ENCODE assay signal across 29 cellular contexts in the genomic region with DNA sequence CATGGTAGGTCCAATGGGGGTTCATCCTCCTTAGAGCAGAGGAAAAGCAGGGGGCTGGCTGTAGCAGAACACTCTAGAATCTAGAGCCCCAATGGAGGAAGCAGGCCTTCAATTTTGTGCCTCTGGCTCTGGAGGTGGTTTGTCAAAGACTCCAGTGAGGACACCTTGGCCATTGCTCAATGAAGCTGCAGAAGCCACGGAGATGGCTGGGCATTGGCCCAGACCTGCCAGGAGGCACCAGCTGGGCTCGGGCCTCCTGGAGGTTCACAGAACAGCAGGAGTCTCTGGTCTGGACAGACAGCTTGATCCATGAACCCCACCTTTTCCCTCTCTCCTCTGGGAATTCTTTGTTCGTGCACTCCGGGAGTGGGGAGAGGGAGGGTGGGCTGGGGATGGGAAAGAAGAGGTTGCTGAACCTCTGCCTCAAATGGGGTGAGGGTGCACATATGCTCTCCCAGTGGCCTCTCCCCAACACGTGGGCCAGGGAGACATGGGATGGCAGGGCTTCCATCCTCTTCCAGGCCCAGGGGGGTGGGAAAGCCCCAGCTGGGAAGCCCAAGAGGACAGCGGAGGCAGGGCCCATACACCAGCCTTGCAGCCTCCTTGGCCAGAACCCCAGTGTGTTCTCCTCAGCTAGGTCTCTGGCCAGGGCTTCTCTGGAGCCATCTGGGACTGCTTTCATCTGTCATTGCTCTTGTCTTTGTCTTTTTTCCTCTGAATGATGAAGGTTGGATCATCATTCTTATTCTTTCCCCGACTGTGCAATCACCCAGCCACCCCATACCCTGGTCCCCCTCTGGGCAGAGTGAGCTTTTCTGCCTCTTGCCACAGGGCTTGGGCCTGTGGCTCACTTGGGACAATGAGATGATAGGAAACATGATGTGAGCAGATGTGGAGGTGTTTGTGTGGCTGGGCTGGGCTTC.
"Had no signal": no experiment of that assay in that cellular context is flagged by ENCODE, and none has a peak within 500 bp of the region (broad histone marks: within the 10 kb centered on the region; RNA-seq: fewer than 3 reads in every experiment).

No MANE protein-coding gene starts in this region.

- H3K4me3 Mint-ChIP-seq: activated CD4-positive, alpha-beta memory T cell treated with anti-CD3 and anti-CD28 coated beads for 36 hours; activated CD4-positive, alpha-beta T cell treated with anti-CD3 and anti-CD28 coated beads for 36 hours; activated CD4-positive, alpha-beta T cell treated with anti-CD3 and anti-CD28 coated beads, Interleukin-2, amount 10 ng/mL, durations not matched to agents 24 days and 14 days; activated CD8-positive, alpha-beta memory T cell treated with anti-CD3 and anti-CD28 coated beads, Interleukin-2, amount 10 ng/mL, durations not matched to agents 7 days and 5 days; activated CD8-positive, alpha-beta T cell treated with anti-CD3 and anti-CD28 coated beads, Interleukin-2, amount 10 ng/mL, durations not matched to agents 7 days and 5 days; activated naive CD4-positive, alpha-beta T cell treated with anti-CD3 and anti-CD28 coated beads for 36 hours; activated naive CD4-positive, alpha-beta T cell treated with anti-CD3 and anti-CD28 coated beads, Interleukin-2, amount 50 U/mL, for 24 hours; activated naive CD8-positive, alpha-beta T cell treated with anti-CD3 and anti-CD28 coated beads for 36 hours; activated naive CD8-positive, alpha-beta T cell treated with anti-CD3 and anti-CD28 coated beads, Interleukin-2, amount 50 U/mL, for 24 hours; activated T-helper 1 cell treated with anti-CD3 and anti-CD28 coated beads, Interleukin-12 subunit alpha, Interleukin-12 subunit beta, Interleukin-2, Interleukin-4 antibody, amounts not matched to agents 30 ng/mL and 10 ng/mL and 1 ng/mL, durations not matched to agents 14 hours and 24 hours and 36 hours had no signal

- H3K36me3 ChIP-seq: adrenal gland, colonic mucosa, esophagus muscularis mucosa, gastrocnemius medialis had no signal

- H3K9me3 ChIP-seq: adrenal gland, body of pancreas, colonic mucosa, esophagus muscularis mucosa, gastrocnemius medialis had no signal

- H3K9me3 Mint-ChIP-seq: activated CD4-positive, alpha-beta memory T cell treated with anti-CD3 and anti-CD28 coated beads for 36 hours; activated CD4-positive, alpha-beta T cell treated with anti-CD3 and anti-CD28 coated beads, Interleukin-2, amount 10 ng/mL, durations not matched to agents 24 days and 14 days; activated naive CD4-positive, alpha-beta T cell treated with anti-CD3 and anti-CD28 coated beads, Interleukin-2, amount 50 U/mL, for 24 hours; activated naive CD8-positive, alpha-beta T cell treated with anti-CD3 and anti-CD28 coated beads for 36 hours; activated naive CD8-positive, alpha-beta T cell treated with anti-CD3 and anti-CD28 coated beads, Interleukin-2, amount 50 U/mL, for 24 hours; activated T-helper 1 cell treated with anti-CD3 and anti-CD28 coated beads, Interleukin-12 subunit alpha, Interleukin-12 subunit beta, Interleukin-2, Interleukin-4 antibody, amounts not matched to agents 30 ng/mL and 10 ng/mL and 1 ng/mL, durations not matched to agents 14 hours and 24 hours and 36 hours; activated T-helper 2 cell treated with anti-CD3 and anti-CD28 coated beads, Interferon-gamma antibody, Interleukin-2, Interleukin-4, amounts not matched to agents 10 μg/mL and 5 μg/mL and 100 μg/mL, durations not matched to agents 14 hours and 24 hours and 36 hours had no signal

- H3K27me3 ChIP-seq: adrenal gland, body of pancreas, colonic mucosa, foreskin keratinocyte, gastrocnemius medialis had no signal

- H3K27ac Mint-ChIP-seq: activated CD4-positive, alpha-beta memory T cell treated with anti-CD3 and anti-CD28 coated beads for 36 hours; activated CD4-positive, alpha-beta T cell treated with anti-CD3 and anti-CD28 coated beads for 36 hours; activated CD4-positive, alpha-beta T cell treated with anti-CD3 and anti-CD28 coated beads, Interleukin-2, amount 10 ng/mL, durations not matched to agents 24 days and 14 days; activated CD8-positive, alpha-beta memory T cell treated with anti-CD3 and anti-CD28 coated beads, Interleukin-2, amount 10 ng/mL, durations not matched to agents 7 days and 5 days; activated CD8-positive, alpha-beta T cell treated with anti-CD3 and anti-CD28 coated beads, Interleukin-2, amount 10 ng/mL, durations not matched to agents 7 days and 5 days; activated naive CD4-positive, alpha-beta T cell treated with anti-CD3 and anti-CD28 coated beads for 36 hours; activated naive CD4-positive, alpha-beta T cell treated with anti-CD3 and anti-CD28 coated beads, Interleukin-2, amount 50 U/mL, for 24 hours; activated naive CD8-positive, alpha-beta T cell treated with anti-CD3 and anti-CD28 coated beads for 36 hours; activated naive CD8-positive, alpha-beta T cell treated with anti-CD3 and anti-CD28 coated beads, Interleukin-2, amount 50 U/mL, for 24 hours; activated T-helper 1 cell treated with anti-CD3 and anti-CD28 coated beads, Interleukin-12 subunit alpha, Interleukin-12 subunit beta, Interleukin-2, Interleukin-4 antibody, amounts not matched to agents 30 ng/mL and 10 ng/mL and 1 ng/mL, durations not matched to agents 14 hours and 24 hours and 36 hours; activated T-helper 2 cell treated with anti-CD3 and anti-CD28 coated beads, Interferon-gamma antibody, Interleukin-2, Interleukin-4, amounts not matched to agents 10 μg/mL and 5 μg/mL and 100 μg/mL, durations not matched to agents 14 hours and 24 hours and 36 hours had no signal

- H3K4me1 ChIP-seq: adrenal gland, body of pancreas, colonic mucosa, esophagus muscularis mucosa, foreskin keratinocyte, gastrocnemius medialis had no signal

- H3K36me3 Mint-ChIP-seq: activated CD4-positive, alpha-beta memory T cell treated with anti-CD3 and anti-CD28 coated beads for 36 hours; activated CD8-positive, alpha-beta memory T cell treated with anti-CD3 and anti-CD28 coated beads, Interleukin-2, amount 10 ng/mL, durations not matched to agents 7 days and 5 days; activated naive CD4-positive, alpha-beta T cell treated with anti-CD3 and anti-CD28 coated beads, Interleukin-2, amount 50 U/mL, for 24 hours; activated naive CD8-positive, alpha-beta T cell treated with anti-CD3 and anti-CD28 coated beads for 36 hours had no signal

- H3K27me3 Mint-ChIP-seq: activated CD4-positive, alpha-beta memory T cell treated with anti-CD3 and anti-CD28 coated beads for 36 hours; activated CD4-positive, alpha-beta T cell treated with anti-CD3 and anti-CD28 coated beads, Interleukin-2, amount 10 ng/mL, durations not matched to agents 24 days and 14 days; activated CD8-positive, alpha-beta memory T cell treated with anti-CD3 and anti-CD28 coated beads, Interleukin-2, amount 10 ng/mL, durations not matched to agents 7 days and 5 days had no signal

- H3K27ac ChIP-seq: adrenal gland, body of pancreas, colonic mucosa, esophagus muscularis mucosa, foreskin keratinocyte, gastrocnemius medialis had no signal

- H3K4me1 Mint-ChIP-seq: activated CD4-positive, alpha-beta T cell treated with anti-CD3 and anti-CD28 coated beads for 36 hours; activated CD4-positive, alpha-beta T cell treated with anti-CD3 and anti-CD28 coated beads, Interleukin-2, amount 10 ng/mL, durations not matched to agents 24 days and 14 days; activated CD8-positive, alpha-beta memory T cell treated with anti-CD3 and anti-CD28 coated beads, Interleukin-2, amount 10 ng/mL, durations not matched to agents 7 days and 5 days; activated naive CD4-positive, alpha-beta T cell treated with anti-CD3 and anti-CD28 coated beads, Interleukin-2, amount 50 U/mL, for 24 hours; activated naive CD8-positive, alpha-beta T cell treated with anti-CD3 and anti-CD28 coated beads for 36 hours; activated naive CD8-positive, alpha-beta T cell treated with anti-CD3 and anti-CD28 coated beads, Interleukin-2, amount 50 U/mL, for 24 hours had no signal

- DNase-seq: activated CD4-positive, alpha-beta memory T cell treated with anti-CD3 and anti-CD28 coated beads for 36 hours; activated CD4-positive, alpha-beta T cell treated with anti-CD3 and anti-CD28 coated beads for 36 hours; activated CD4-positive, alpha-beta T cell treated with anti-CD3 and anti-CD28 coated beads, Interleukin-2, amount 10 ng/mL, durations not matched to agents 24 days and 14 days; activated CD4-positive, CD25-positive, alpha-beta regulatory T cell; activated CD4-positive, CD25-positive, alpha-beta regulatory T cell treated with anti-CD3 and anti-CD28 coated beads, Interleukin-2, amount 50 U/mL, for 72 hours; activated CD8-positive, alpha-beta memory T cell treated with anti-CD3 and anti-CD28 coated beads, Interleukin-2, amount 10 ng/mL, durations not matched to agents 7 days and 5 days; activated CD8-positive, alpha-beta memory T cell treated with anti-CD3 and anti-CD28 coated beads, Interleukin-2, amount 50 U/mL, for 4 hours; activated CD8-positive, alpha-beta T cell treated with anti-CD3 and anti-CD28 coated beads, Interleukin-2, amount 10 ng/mL, durations not matched to agents 7 days and 5 days; activated effector memory CD4-positive, alpha-beta T cell treated with anti-CD3 and anti-CD28 coated beads, Interleukin-2, amount 50 U/mL, for 16 hours; activated naive CD4-positive, alpha-beta T cell treated with anti-CD3 and anti-CD28 coated beads for 36 hours; activated naive CD8-positive, alpha-beta T cell treated with anti-CD3 and anti-CD28 coated beads for 36 hours; activated naive CD8-positive, alpha-beta T cell treated with anti-CD3 and anti-CD28 coated beads, Interleukin-2, amount 50 U/mL, for 24 hours; activated T-cell treated with anti-CD3 and anti-CD28 coated beads, Interleukin-2, amount 50 U/mL, for 1 hour; activated T-cell treated with anti-CD3 and anti-CD28 coated beads, Interleukin-2, amount 50 U/mL, for 48 hours; adrenal gland; body of pancreas; central memory CD4-positive, alpha-beta T cell; cerebellar nuclear complex; colonic mucosa; effector CD8-positive, alpha-beta T cell; erythroblast; foreskin keratinocyte; gastrocnemius medialis; glutamatergic neuron; T-helper 2 cell had no signal

- H3K4me3 ChIP-seq: adrenal gland, body of pancreas, colonic mucosa, esophagus muscularis mucosa, gastrocnemius medialis had no signal
